ENCODE assay signal across 15 cellular contexts in the genomic region with DNA sequence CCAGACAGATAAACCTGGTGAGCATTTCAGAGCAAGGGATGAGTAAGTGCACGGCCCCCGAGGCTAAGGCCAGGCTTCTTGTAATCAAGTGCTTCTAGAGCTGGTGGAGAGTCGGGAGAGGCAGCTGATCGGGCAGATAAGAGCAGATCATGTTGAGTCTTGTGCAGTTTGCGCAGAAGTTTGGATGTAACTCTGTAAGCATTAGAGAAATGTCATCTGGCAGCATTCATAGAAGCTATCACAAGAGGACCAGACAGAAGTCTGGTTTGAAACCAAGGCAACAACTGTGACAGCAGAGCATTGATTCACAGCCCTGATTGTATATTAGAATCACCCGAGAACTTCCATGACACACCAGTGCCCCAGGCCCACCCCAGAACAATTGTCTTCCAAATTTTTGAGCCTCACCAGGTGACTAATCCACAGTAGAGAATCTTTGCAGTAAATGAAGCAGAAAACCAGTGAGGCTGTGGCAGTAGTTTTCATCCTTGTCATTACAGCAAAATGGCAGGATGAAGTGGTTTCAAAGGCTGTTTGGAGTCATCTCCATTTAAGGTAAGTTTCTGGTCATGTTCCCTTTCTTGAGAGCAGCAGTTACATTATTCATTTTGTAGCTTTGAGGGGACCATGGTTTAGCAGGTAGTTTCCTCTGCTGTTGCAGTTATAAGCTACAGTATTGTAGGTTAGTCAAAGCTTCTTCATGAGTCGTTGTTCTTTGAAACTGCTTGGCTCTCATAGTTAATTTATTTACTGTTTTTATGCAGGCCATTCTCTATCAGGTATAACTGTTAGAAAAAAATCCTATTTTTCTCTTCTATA.
DNase-seq lines count a peak whose midpoint lies in the region; ATAC-seq, FAIRE-seq and TF ChIP-seq lines count a peak whose summit lies in the region.
"Had no signal": no experiment of that assay in that cellular context is flagged by ENCODE, and none has a peak within 500 bp of the region (broad histone marks: within the 10 kb centered on the region; RNA-seq: fewer than 3 reads in every experiment).

No MANE protein-coding gene starts in this region.

- ATAC-seq in HG02610 (IDR thresholded peaks at IDR 0.05; ENCODE audit: unreplicated experiment), result no peak
- ATAC-seq: stimulated activated naive CD8-positive, alpha-beta T cell treated with anti-CD3 and anti-CD28 coated beads, Interleukin-15, Interleukin-2, amounts not matched to agents 100 U/mL and 50 U/mL, for 24 hours; T-cell had no signal

- POLR2A ChIA-PET in OCI-LY7 (lab: Charles Lee), result no interaction called here

- H2AK5ac ChIP-seq in mesenchymal stem cell (ENCODE audit: low read length, severe bottlenecking), result no peak overlapping the region

- no peak overlapping the region for H2BK120ac ChIP-seq in mesenchymal stem cell (ENCODE audit: low read depth, low read length)

- H3K79me1 ChIP-seq in mesenchymal stem cell (replicated peaks; ENCODE audit: low read length, poor library complexity, severe bottlenecking), result peaks cover 21% of the 10 kb centered on the region

- 52% methylated on average over 6 of the region's 7 CpGs for WGBS in mesenchymal stem cell

- H3K27ac ChIP-seq in mesenchymal stem cell (ENCODE audit: low read length, poor library complexity, severe bottlenecking), result no peak overlapping the region
- H3K27ac ChIP-seq in OCI-LY7 (ENCODE audit: low read depth, low read length, poor library complexity, severe bottlenecking), result no peak overlapping the region
- H3K27ac ChIP-seq: left ventricle myocardium inferior, uterus had no signal

- H4K8ac ChIP-seq in mesenchymal stem cell (ENCODE audit: low read length), result no peak overlapping the region

- H2AFZ ChIP-seq in mesenchymal stem cell (ENCODE audit: low read depth, low read length) (no peak overlapping the region), OCI-LY7 (ENCODE audit: low read length) (no peak overlapping the region)

- no peak overlapping the region for H3K23ac ChIP-seq in mesenchymal stem cell (ENCODE audit: low read length in 2 of 2)

- H3K4me1 ChIP-seq in mesenchymal stem cell (ENCODE audit: control insufficient read depth, insufficient read depth, low read depth, low read length) (no peaks in the 10 kb centered on the region), OCI-LY7 (ENCODE audit: insufficient read depth, low read length, poor library complexity, severe bottlenecking) (no peaks in the 10 kb centered on the region)
- H3K4me1 ChIP-seq: uterus had no signal

- H3K9me2 ChIP-seq in OCI-LY7 (ENCODE audit: insufficient read depth, low read length), result no peaks in the 10 kb centered on the region

- no peak overlapping the region for H2BK15ac ChIP-seq in mesenchymal stem cell (ENCODE audit: low read depth, poor library complexity, severe bottlenecking)

- H3K36me3 ChIP-seq in bronchial epithelial cell (ENCODE audit: control insufficient read depth, insufficient read depth, low read length), result no peaks in the 10 kb centered on the region
- H3K36me3 ChIP-seq in mesenchymal stem cell (ENCODE audit: control insufficient read depth in 1 of 2, insufficient read depth in 2 of 2, low read depth in 1 of 2, low read length in 2 of 2), result peaks cover 4 to 14% of the 10 kb centered on the region in 2 experiments
- H3K36me3 ChIP-seq in OCI-LY7 (ENCODE audit: insufficient read depth, low read length), result no peaks in the 10 kb centered on the region
- H3K36me3 ChIP-seq: uterus had no signal

- H3K4me3 ChIP-seq in bronchial epithelial cell (ENCODE audit: low read depth, low read length) (no peak overlapping the region), mesenchymal stem cell (ENCODE audit: insufficient read depth in 1 of 2, low read depth in 1 of 2, low read length in 2 of 2) (no peak overlapping the region), OCI-LY7 (ENCODE audit: low read depth, low read length, poor library complexity, severe bottlenecking) (no peak overlapping the region)
- H3K4me3 ChIP-seq: left ventricle myocardium inferior, uterus had no signal

- CTCF ChIA-PET in OCI-LY7 (lab: Charles Lee; ENCODE audit: unreplicated experiment), result no interaction called here

- H3K9me3 ChIP-seq in mesenchymal stem cell (ENCODE audit: control insufficient read depth, low read length) (no peaks in the 10 kb centered on the region), OCI-LY7 (ENCODE audit: low read length) (no peaks in the 10 kb centered on the region)
- H3K9me3 ChIP-seq: left ventricle myocardium inferior, uterus had no signal

- no peak overlapping the region for H3K9ac ChIP-seq in mesenchymal stem cell (ENCODE audit: low read length)

- no peak overlapping the region for H3K18ac ChIP-seq in mesenchymal stem cell (ENCODE audit: low read depth in 1 of 2, low read length in 2 of 2)

- H2BK5ac ChIP-seq in mesenchymal stem cell (ENCODE audit: low read depth, low read length, poor library complexity, severe bottlenecking), result no peak overlapping the region

- H4K20me1 ChIP-seq in OCI-LY7 (ENCODE audit: insufficient read depth, low read length), result no peaks in the 10 kb centered on the region

- H4K91ac ChIP-seq in mesenchymal stem cell (ENCODE audit: low read length), result no peak overlapping the region

- H3K27me3 ChIP-seq in bronchial epithelial cell (ENCODE audit: control insufficient read depth, insufficient read depth, low read length) (no peaks in the 10 kb centered on the region), mesenchymal stem cell (ENCODE audit: control insufficient read depth in 1 of 2, insufficient read depth in 1 of 2, low read length in 2 of 2) (no peaks in the 10 kb centered on the region)
- H3K27me3 ChIP-seq: uterus had no signal

- H3K4ac ChIP-seq in mesenchymal stem cell (ENCODE audit: low read depth in 1 of 2, low read length in 2 of 2), result no peak overlapping the region

- H3K4me2 ChIP-seq in mesenchymal stem cell (ENCODE audit: low read length, poor library complexity, severe bottlenecking) (no peak overlapping the region), OCI-LY7 (ENCODE audit: low read length) (no peak overlapping the region)

- DNase-seq in ELF-1 (ENCODE audit: low read depth, low spot score), result peak; percentile 82
- DNase-seq in NCI-H2171 treated with DMSO at 0.1 percent for 48 hours (lab: John Stamatoyannopoulos, UW), result peak; percentile 49
- peak; percentile 100 for DNase-seq in bronchial epithelial cell (ENCODE audit: low read depth)
- DNase-seq in mesenchymal stem cell, result peak; percentile 62
- no peak for DNase-seq in NCI-H2227 (lab: John Stamatoyannopoulos, UW; ENCODE audit: unreplicated experiment)
- no peak for DNase-seq in NCI-H345 (lab: John Stamatoyannopoulos, UW)
- no peak for DNase-seq in OCI-LY7 (ENCODE audit: low spot score)
- DNase-seq: Karpas-422; left ventricle myocardium inferior; NCI-H1417 treated with DMSO at 0.1 percent for 48 hours; NCI-H510A; stimulated activated naive CD8-positive, alpha-beta T cell treated with anti-CD3 and anti-CD28 coated beads, Interleukin-15, Interleukin-2, amounts not matched to agents 100 U/mL and 50 U/mL, for 24 hours; T-cell; uterus had no signal

- H3K14ac ChIP-seq in mesenchymal stem cell (ENCODE audit: low read length in 2 of 2), result no peak overlapping the region

- TF ChIP-seq CTCF in bronchial epithelial cell (IDR thresholded peaks at IDR 0.05; ENCODE audit: insufficient read depth, low read length, severe bottlenecking) (no peak), OCI-LY7 (conservative IDR thresholded peaks at IDR 0.05; ENCODE audit: low read length) (no peak)

- intact Hi-C loops in OCI-LY7 (cut with micrococcal nuclease; ENCODE audit: unreplicated experiment), result no loop called here

- no peak overlapping the region for H2BK12ac ChIP-seq in mesenchymal stem cell (ENCODE audit: low read length in 2 of 2)

- BruUV-seq in OCI-LY7 (replicated peaks; lab: Mats Ljungman, UMichigan), result no TSS peak

- H3K79me2 ChIP-seq in OCI-LY7 (ENCODE audit: insufficient read depth, low read depth, low read length), result no peaks in the 10 kb centered on the region

- FAIRE-seq in bronchial epithelial cell (lab: Jason Lieb, UNC), result peak; percentile 98

Comparison
In these comparisons a context has a peak if more than half of its experiments do, and no peak if none do; other contexts are left out.
1. DNase-seq: peak in ELF-1 (single experiment), NCI-H2171 treated with DMSO at 0.1 percent for 48 hours (single experiment), bronchial epithelial cell (single experiment) and mesenchymal stem cell (single experiment); none in NCI-H2227 (single experiment), NCI-H345 (single experiment) and OCI-LY7 (single experiment).